Comparison of ENCODE assay signal across 20 cellular contexts in the genomic region with DNA sequence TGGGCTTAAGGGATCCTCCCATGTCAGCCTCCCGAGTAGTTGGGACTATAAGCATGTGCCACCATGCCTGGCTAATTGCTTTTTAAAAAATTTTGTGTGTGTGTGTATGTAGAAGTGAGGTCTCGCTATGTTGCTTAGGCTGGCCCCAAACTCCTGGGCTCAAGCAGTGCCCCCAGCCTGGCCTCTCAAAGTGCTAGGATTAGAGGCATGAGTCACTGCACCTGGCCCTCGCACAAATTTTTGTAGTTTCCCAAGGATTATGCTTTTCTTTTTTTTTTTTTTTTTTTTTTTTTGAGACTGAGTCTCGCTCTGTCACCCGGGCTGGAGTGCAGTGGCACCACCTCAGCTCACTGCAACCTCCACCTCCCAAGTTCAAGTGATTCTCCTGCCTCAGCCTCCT.
DNase-seq lines count a peak whose midpoint lies in the region; ATAC-seq and TF ChIP-seq lines count a peak whose summit lies in the region.
"Had no signal": no experiment of that assay in that cellular context is flagged by ENCODE, and none has a peak within 500 bp of the region (broad histone marks: within the 10 kb centered on the region; RNA-seq: fewer than 3 reads in every experiment).

No MANE protein-coding gene starts in this region.

- H3K27ac ChIP-seq in HEK293 (ENCODE audit: extremely low read depth, low read depth, low read length) (no peak overlapping the region), SJCRH30 (peak overlapping the region; percentile 20; the same call in 1 of the 2 replicates)
- H3K27ac ChIP-seq: A549, BLaER1, HL-60, PC-9, SJSA1 had no signal

- DNase-seq in A172 (ENCODE audit: low spot score): peak; percentile 25
- peak; percentile 60 to 75 for DNase-seq in SJCRH30
- DNase-seq in fibroblast of the aortic adventitia (ENCODE audit: low read depth): peak; percentile 15
- no peak for DNase-seq in NCI-H128 (lab: John Stamatoyannopoulos, UW; ENCODE audit: unreplicated experiment)
- no peak for DNase-seq in HUDEP-2 (lab: John Stamatoyannopoulos, UW; ENCODE audit: unreplicated experiment in 76 of 76)
- DNase-seq: CD4-positive, alpha-beta memory T cell; DMS153; EL; NCI-H1436; NCI-H1930; NCI-H345; NCI-H526; PC-9 had no signal

- no peaks in the 10 kb centered on the region for H3K36me3 ChIP-seq in HEK293 (ENCODE audit: control insufficient read depth in 2 of 2, insufficient read depth in 1 of 2, low read length in 2 of 2)
- H3K36me3 ChIP-seq in SJCRH30: no peaks in the 10 kb centered on the region
- H3K36me3 ChIP-seq: SJSA1 had no signal

- H3K4me3 ChIP-seq in HEK293 (ENCODE audit: low read depth, low read length): no peak overlapping the region
- no peak overlapping the region for H3K4me3 ChIP-seq in SJCRH30
- H3K4me3 ChIP-seq in fibroblast of the aortic adventitia (ENCODE audit: low read depth, low read length): no peak overlapping the region
- H3K4me3 ChIP-seq: A549, BLaER1, PC-9, SJSA1 had no signal

- POLR2A ChIA-PET in HEK293 (lab: Yijun Ruan, JAX): no interaction called here

- H3K9me3 ChIP-seq in HEK293 (ENCODE audit: control insufficient read depth, insufficient read depth, low read depth, low read length): no peaks in the 10 kb centered on the region
- H3K9me3 ChIP-seq in SJCRH30 (replicated peaks): no peaks in the 10 kb centered on the region
- H3K9me3 ChIP-seq: A549, BLaER1, SJSA1 had no signal

- no peaks in the 10 kb centered on the region for H3K27me3 ChIP-seq in SJCRH30
- H3K27me3 ChIP-seq: BLaER1, SJSA1 had no signal

- H3K4me1 ChIP-seq in HEK293 (ENCODE audit: control insufficient read depth, insufficient read depth, low read length) (no peaks in the 10 kb centered on the region), SJCRH30 (peaks cover 6% of the 10 kb centered on the region; the same call in 1 of the 2 replicates)
- H3K4me1 ChIP-seq: A549, BLaER1, SJSA1 had no signal

- no peak for TF ChIP-seq CTCF in HEK293 (tag by site-specific recombination; IDR thresholded peaks at IDR 0.05)
- TF ChIP-seq CTCF in fibroblast of the aortic adventitia (IDR thresholded peaks at IDR 0.05; ENCODE audit: insufficient read depth, low read length): no peak

- CTCF ChIA-PET in HEK293 (lab: Yijun Ruan, JAX): interaction anchor here (0.6 to 1.2 kb wide), 2 partner anchors 110 to 204 kb away, joined by 3 to 5 read pairs; no protein-coding TSS in a partner anchor

- ATAC-seq in HG02981 (IDR thresholded peaks at IDR 0.05; ENCODE audit: unreplicated experiment) (no peak), GM19452 (IDR thresholded peaks at IDR 0.05; ENCODE audit: unreplicated experiment) (no peak)
- ATAC-seq: A549 had no signal

TF ChIP-seq in HEK293, 187 proteins besides CTCF, POLR2A, EP300 and RAD21:
- TF ChIP-seq, protein P1, sequence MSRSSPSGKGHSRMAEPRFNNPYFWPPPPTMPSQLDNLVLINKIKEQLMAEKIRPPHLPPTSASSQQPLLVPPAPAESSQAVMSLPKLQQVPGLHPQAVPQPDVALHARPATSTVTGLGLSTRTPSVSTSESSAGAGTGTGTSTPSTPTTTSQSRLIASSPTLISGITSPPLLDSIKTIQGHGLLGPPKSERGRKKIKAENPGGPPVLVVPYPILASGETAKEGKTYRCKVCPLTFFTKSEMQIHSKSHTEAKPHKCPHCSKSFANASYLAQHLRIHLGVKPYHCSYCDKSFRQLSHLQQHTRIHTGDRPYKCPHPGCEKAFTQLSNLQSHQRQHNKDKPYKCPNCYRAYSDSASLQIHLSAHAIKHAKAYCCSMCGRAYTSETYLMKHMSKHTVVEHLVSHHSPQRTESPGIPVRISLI (tag by site-specific recombination; IDR thresholded peaks at IDR 0.05): 0 out of 2 replicates have a peak, but pooled peaks have one; percentile 63
- TF ChIP-seq ZNF133 (tag by site-specific recombination; IDR thresholded peaks at IDR 0.05) (peak; percentile 27; the same call in 1 of the 2 replicates), ZBTB1 (tag by site-specific recombination; IDR thresholded peaks at IDR 0.05) (no peak)

Comparison
In these comparisons a context has a peak if more than half of its experiments do, and no peak if none do; other contexts are left out.
1. DNase-seq: peak in A172 (single experiment), SJCRH30 (2 of 2) and fibroblast of the aortic adventitia (single experiment); none in NCI-H128 (single experiment) and HUDEP-2 (0 of 76).